ENCODE assay signal across 20 cellular contexts in genomic region chr10:101267776-101268175, GRCh38. TPM values are rescaled to one million over a fixed set of nuclear protein-coding genes. Genes with fewer than 3 reads are reported as not detected.
DNase-seq lines count a peak whose midpoint lies in the region; ATAC-seq, FAIRE-seq and TF ChIP-seq lines count a peak whose summit lies in the region.
"Had no signal": no experiment of that assay in that cellular context is flagged by ENCODE, and none has a peak within 500 bp of the region (broad histone marks: within the 10 kb centered on the region; RNA-seq: fewer than 3 reads in every experiment).

No MANE protein-coding gene starts in this region.

- no peak overlapping the region for H3K23ac ChIP-seq in IMR-90 (ENCODE audit: low read depth, low read length)
- no peak overlapping the region for H3K23ac ChIP-seq in H1 (ENCODE audit: insufficient read length)

- H2AFZ ChIP-seq in IMR-90 (replicated peaks; ENCODE audit: low read length, poor library complexity), result no peak overlapping the region
- no peak overlapping the region for H2AFZ ChIP-seq in H1 (ENCODE audit: low read length)
- no peak overlapping the region for H2AFZ ChIP-seq in osteoblast (ENCODE audit: low read length)

- no peak for TF ChIP-seq CTCF in IMR-90 (conservative IDR thresholded peaks at IDR 0.05; ENCODE audit: low read depth, low read length)
- no peak for TF ChIP-seq CTCF in H1 (IDR thresholded peaks at IDR 0.05; ENCODE audit: control extremely low read depth in 1 of 3, insufficient read depth in 1 of 3, low read depth in 1 of 3, low read length in 3 of 3)
- no peak for TF ChIP-seq CTCF in osteoblast (IDR thresholded peaks at IDR 0.05; ENCODE audit: extremely low read depth, low read depth, low read length)

- WGBS in IMR-90 (ENCODE audit: extremely low coverage in 2 of 2, insufficient read length in 1 of 2), 2 experiments, result no CpG with 5 or more reads among the region's 4 CpGs
- 87% methylated on average over 4 of the region's 4 CpGs; no CpG with 5 or more reads in 1 of the 2 experiments for WGBS in H1 (ENCODE audit: extremely low coverage in 1 of 2, insufficient coverage in 1 of 2, insufficient read length in 1 of 2, insufficient replicate concordance in 2 of 2, low coverage in 1 of 2, low lambda C conversion rate in 2 of 2, missing lambda C conversion rate in 1 of 2), 2 experiments

- peaks cover 44% of the 10 kb centered on the region for H3K27me3 ChIP-seq in IMR-90 (ENCODE audit: control insufficient read depth, insufficient read depth, low read length)
- H3K27me3 ChIP-seq in H1 (replicated peaks in 1 of 4; ENCODE audit: control insufficient read depth in 3 of 4, extremely low read depth in 1 of 4, insufficient read depth in 3 of 4, low read length in 3 of 4), result peaks cover 0 to 3% (median 0%) of the 10 kb centered on the region in 4 experiments; a peak in 3 of 7 replicates
- peaks cover 12% of the 10 kb centered on the region for H3K27me3 ChIP-seq in osteoblast (ENCODE audit: insufficient read depth, low read length)
- H3K27me3 ChIP-seq: BE2C had no signal

- no peak overlapping the region for H3K56ac ChIP-seq in IMR-90 (ENCODE audit: extremely low read depth, insufficient read depth, low read length)
- no peak overlapping the region for H3K56ac ChIP-seq in H1 (replicated peaks; ENCODE audit: insufficient read length, low read depth, low read length)

- TF ChIP-seq EP300 in H1 (IDR thresholded peaks at IDR 0.05; ENCODE audit: borderline replicate concordance in 1 of 2, low read depth in 2 of 2, low read length in 2 of 2), result no peak

- no peaks in the 10 kb centered on the region for H3K4me1 ChIP-seq in IMR-90 (ENCODE audit: control insufficient read depth, insufficient read depth, low read length)
- H3K4me1 ChIP-seq in H1 (replicated peaks in 1 of 4; ENCODE audit: control insufficient read depth in 3 of 4, insufficient read depth in 4 of 4, low read length in 3 of 4), result peaks cover 4 to 24% (median 14%) of the 10 kb centered on the region in 4 experiments
- H3K4me1 ChIP-seq in osteoblast (ENCODE audit: insufficient read depth, low read length), result no peaks in the 10 kb centered on the region
- H3K4me1 ChIP-seq: A549, BE2C had no signal

- H3K23me2 ChIP-seq in H1 (ENCODE audit: low read depth, low read length), result peaks cover 4% of the 10 kb centered on the region

- H3K9me1 ChIP-seq in IMR-90 (ENCODE audit: insufficient read depth, low read length), result no peaks in the 10 kb centered on the region

- H2BK20ac ChIP-seq in IMR-90 (ENCODE audit: low read depth, low read length) (no peak overlapping the region), H1 (ENCODE audit: low read length) (no peak overlapping the region; the same call in 1 of the 2 replicates)

- H4K91ac ChIP-seq in IMR-90 (ENCODE audit: insufficient read depth, low read depth, low read length) (no peak overlapping the region), H1 (replicated peaks; ENCODE audit: insufficient read length, low read length) (no peak overlapping the region)

- H3K4me2 ChIP-seq in IMR-90 (ENCODE audit: low read depth, low read length), result no peak overlapping the region
- H3K4me2 ChIP-seq in H1 (ENCODE audit: insufficient read depth in 1 of 2, low read depth in 2 of 2, low read length in 2 of 2), result peak overlapping the region; percentile 3 to 18; a peak in 3 of 4 replicates
- H3K4me2 ChIP-seq in osteoblast (ENCODE audit: insufficient read depth, low read length), result no peak overlapping the region
- H3K4me2 ChIP-seq: A549 had no signal

- H3K14ac ChIP-seq in IMR-90 (replicated peaks; ENCODE audit: low read depth, low read length) (no peak overlapping the region), H1 (ENCODE audit: insufficient read length) (no peak overlapping the region)

- no peak for FAIRE-seq in H1 (lab: Jason Lieb, UNC)
- FAIRE-seq: A549, D721Med, G401.6, GM12891, GM19239, H54 had no signal

- DNase-seq in IMR-90 (no peak), H1 (ENCODE audit: low read depth in 1 of 2, low spot score in 2 of 2) (no peak), osteoblast (ENCODE audit: insufficient read length, low spot score, missing footprints) (peak; percentile 41), superior temporal gyrus (ENCODE audit: extremely low spot score) (no peak), HuH-7 (ENCODE audit: low spot score) (no peak)
- no peak for DNase-seq in activated CD4-positive, alpha-beta T cell treated with anti-CD3 and anti-CD28 coated beads for 48 hours
- DNase-seq: BE2C; CD4-positive, alpha-beta memory T cell; DMS153; DMS79 treated with DMSO at 0.1 percent for 48 hours; EL had no signal

- POLR2A ChIA-PET in IMR-90 (lab: Charles Lee; ENCODE audit: unreplicated experiment), result no interaction called here
- POLR2A ChIA-PET in H1 (lab: Charles Lee; ENCODE audit: partially characterized antibody), result no interaction called here

- H2AK5ac ChIP-seq in IMR-90 (ENCODE audit: low read depth, low read length), result no peak overlapping the region
- no peak overlapping the region for H2AK5ac ChIP-seq in H1 (ENCODE audit: low read depth, low read length)

- ATAC-seq in IMR-90 (ENCODE audit: low read depth), result no peak
- ATAC-seq: A549 had no signal

- H3K27ac ChIP-seq in IMR-90 (ENCODE audit: insufficient read depth, low read length), result no peak overlapping the region
- H3K27ac ChIP-seq in H1 (ENCODE audit: low read depth, low read length), result no peak overlapping the region
- no peak overlapping the region for H3K27ac ChIP-seq in osteoblast (ENCODE audit: low read depth, low read length)
- H3K27ac ChIP-seq: A549, C4-2B had no signal

- CTCF ChIA-PET in IMR-90 (lab: Yijun Ruan, JAX), result no interaction called here
- CTCF ChIA-PET in H1 (lab: Charles Lee; ENCODE audit: partially characterized antibody), result interaction anchor here (0.6 to 27.0 kb wide), 6 partner anchors 21 to 176 kb away, joined by 3 to 317 read pairs (median 4); no protein-coding TSS in a partner anchor

- H3K4ac ChIP-seq in IMR-90 (ENCODE audit: low read depth, low read length) (no peak overlapping the region), H1 (replicated peaks; ENCODE audit: insufficient read length, low read depth, low read length) (no peak overlapping the region)

- intact Hi-C loops in IMR-90 (cut with micrococcal nuclease), result no loop called here

- H2BK5ac ChIP-seq in IMR-90 (ENCODE audit: low read depth, low read length, poor library complexity, severe bottlenecking) (no peak overlapping the region), H1 (ENCODE audit: low read depth, low read length) (no peak overlapping the region)

- H4K5ac ChIP-seq in IMR-90 (ENCODE audit: low read depth, low read length), result no peak overlapping the region
- no peak overlapping the region for H4K5ac ChIP-seq in H1 (ENCODE audit: insufficient read length, low read depth, low read length)

- H2AK9ac ChIP-seq in IMR-90 (replicated peaks; ENCODE audit: low read depth, low read length, poor library complexity), result no peak overlapping the region

- H3K9ac ChIP-seq in IMR-90 (ENCODE audit: low read depth, low read length) (no peak overlapping the region), H1 (replicated peaks in 1 of 4; ENCODE audit: extremely low read depth in 1 of 4, low read depth in 3 of 4, low read length in 3 of 4) (no peak overlapping the region)

- TF ChIP-seq POLR2A in IMR-90 (IDR thresholded peaks at IDR 0.05; ENCODE audit: low read depth, low read length), result no peak
- TF ChIP-seq POLR2A in H1 (IDR thresholded peaks at IDR 0.05; ENCODE audit: control extremely low read depth in 1 of 2, low read depth in 2 of 2, low read length in 2 of 2), result no peak

- H3K4me3 ChIP-seq in IMR-90 (ENCODE audit: insufficient read depth, low read depth, low read length) (no peak overlapping the region), H1 (ENCODE audit: extremely low read depth in 1 of 4, insufficient read depth in 2 of 4, low read depth in 3 of 4, low read length in 4 of 4) (no peak overlapping the region), osteoblast (ENCODE audit: insufficient read depth, low read length) (no peak overlapping the region)
- H3K4me3 ChIP-seq: A549 had no signal

- H2BK120ac ChIP-seq in IMR-90 (ENCODE audit: low read depth, low read length) (no peak overlapping the region), H1 (replicated peaks; ENCODE audit: low read depth, low read length) (peak overlapping the region; percentile 6)

- dilution Hi-C loops in IMR-90 (cut with HindIII; ENCODE audit: low sequenced_read_pairs, unreplicated experiment), result no loop called here

- H2BK15ac ChIP-seq in IMR-90 (ENCODE audit: low read depth, low read length) (no peak overlapping the region), H1 (ENCODE audit: low read length) (no peak overlapping the region)

- no peak for TF ChIP-seq RAD21 in IMR-90 (IDR thresholded peaks at IDR 0.05; ENCODE audit: low read length)
- TF ChIP-seq RAD21 in H1 (IDR thresholded peaks at IDR 0.05 in 1 of 2, conservative IDR thresholded peaks at IDR 0.05 in 1 of 2; ENCODE audit: low read depth in 2 of 2, low read length in 2 of 2), result no peak

- H3K9me3 ChIP-seq in IMR-90 (ENCODE audit: control insufficient read depth, insufficient read depth, low read length), result no peaks in the 10 kb centered on the region
- no peaks in the 10 kb centered on the region for H3K9me3 ChIP-seq in H1 (ENCODE audit: insufficient read depth in 2 of 2, low read depth in 1 of 2, low read length in 1 of 2)
- H3K9me3 ChIP-seq in osteoblast (ENCODE audit: low read depth, low read length), result no peaks in the 10 kb centered on the region
- H3K9me3 ChIP-seq: A549, BE2C had no signal

- H3K36me3 ChIP-seq in IMR-90 (ENCODE audit: control insufficient read depth, insufficient read depth, low read length) (no peaks in the 10 kb centered on the region), H1 (ENCODE audit: control insufficient read depth in 2 of 4, insufficient read depth in 4 of 4, low read length in 3 of 4) (no peaks in the 10 kb centered on the region), osteoblast (ENCODE audit: insufficient read depth, low read length) (no peaks in the 10 kb centered on the region)
- H3K36me3 ChIP-seq: BE2C had no signal

- H4K20me1 ChIP-seq in IMR-90 (ENCODE audit: insufficient read depth, low read length) (no peaks in the 10 kb centered on the region; the same call in 1 of the 2 replicates), H1 (replicated peaks in 1 of 2; ENCODE audit: control insufficient read depth in 1 of 2, insufficient read depth in 2 of 2, low read length in 2 of 2) (no peaks in the 10 kb centered on the region), osteoblast (ENCODE audit: insufficient read depth, low read length) (no peaks in the 10 kb centered on the region)

- H3K79me1 ChIP-seq in IMR-90 (ENCODE audit: low read depth in 1 of 2, low read length in 2 of 2) (no peaks in the 10 kb centered on the region), H1 (ENCODE audit: low read depth, low read length) (no peaks in the 10 kb centered on the region)

- no peak overlapping the region for H3K18ac ChIP-seq in IMR-90 (ENCODE audit: low read depth, low read length)
- no peak overlapping the region for H3K18ac ChIP-seq in H1 (ENCODE audit: extremely low read depth, low read length)

- H4K8ac ChIP-seq in IMR-90 (ENCODE audit: low read depth in 2 of 2, low read length in 2 of 2) (no peak overlapping the region), H1 (ENCODE audit: extremely low read depth, insufficient read depth, low read length) (no peak overlapping the region)

- in situ Hi-C loops in IMR-90 (cut with MboI; ENCODE audit: low sequenced_read_pairs), result no loop called here

- BruUV-seq in IMR-90 (replicated peaks; lab: Mats Ljungman, UMichigan), result no TSS peak

- H3K79me2 ChIP-seq in H1 (ENCODE audit: control insufficient read depth in 1 of 2, insufficient read depth in 2 of 2, low read length in 2 of 2) (no peaks in the 10 kb centered on the region), osteoblast (ENCODE audit: insufficient read depth, low read length) (no peaks in the 10 kb centered on the region)

- H2BK12ac ChIP-seq in H1 (ENCODE audit: low read depth, low read length), result no peak overlapping the region

RNA-seq across cellular contexts. Expression of gene LBX1, which starts 38.5 kb away (rescaled TPM):
- total RNA-seq in IMR-90 (2012; rRNA removed) (not detected in 2 replicates), osteoblast (not detected in 2 replicates)
- polyA plus RNA-seq in IMR-90 (2012; rRNA removed) (not detected in 2 replicates), H1 (2011; rRNA removed) (not detected in 2 replicates)
- polyA plus RNA-seq in IMR-90 (2012; cell fraction: cytosol; rRNA removed), result not detected in 2 replicates
- polyA plus RNA-seq in IMR-90 (2012; cell fraction: nucleus; rRNA removed; ENCODE audit: low replicate concordance), result not detected in 2 replicates
- total RNA-seq in H1 (2021; fragmentation: NEBNext Ultra II Directional; extraction: Animal tissue kit (Norgen Biotek cat#: 25700)), result not detected in 2 replicates
- not detected for polyA plus RNA-seq in H1 (2011; cell fraction: cytosol; rRNA removed)
- not detected for polyA plus RNA-seq in H1 (2011; cell fraction: nucleus; rRNA removed)
- not detected in 4 replicates for polyA plus RNA-seq in H1 (2012, experiment 1 of 2)
- not detected for polyA plus RNA-seq in H1 (2012, experiment 2 of 2)
- not detected for polyA plus RNA-seq in H1 (2013, experiment 1 of 2)
- polyA plus RNA-seq in H1 (2013, experiment 2 of 2), result not detected
- not detected in 2 replicates for polyA minus RNA-seq in H1 (2011; rRNA and poly(A)+ RNA removed)
- not detected for polyA minus RNA-seq in H1 (2011; cell fraction: cytosol; rRNA and poly(A)+ RNA removed)
- polyA minus RNA-seq in H1 (2011; cell fraction: nucleus; rRNA and poly(A)+ RNA removed), result not detected
- total RNA-seq: CD4-positive, alpha-beta memory T cell had no signal
- polyA plus RNA-seq: A549; AG04450; CD4-positive, alpha-beta memory T cell; IgD-negative memory B cell had no signal

Comparison
In these comparisons a context has a peak if more than half of its experiments do, and no peak if none do; other contexts are left out.
1. H3K4me2 ChIP-seq: peak in H1 (2 of 2); none in IMR-90 (single experiment) and osteoblast (single experiment).